In genomic region chr17:36514856-36515255, GRCh38 we compare ENCODE assay signal across 20 cellular contexts.
"Had no signal": no experiment of that assay in that cellular context is flagged by ENCODE, and none has a peak within 500 bp of the region (broad histone marks: within the 10 kb centered on the region; RNA-seq: fewer than 3 reads in every experiment).

No MANE protein-coding gene starts in this region.

- H3K27ac ChIP-seq: epithelial cell of prostate, esophagus squamous epithelium, gastroesophageal sphincter, ovary, right atrium auricular region, sigmoid colon, skin epidermis had no signal

- H3K4me1 ChIP-seq: esophagus squamous epithelium, gastroesophageal sphincter, right atrium auricular region, sigmoid colon had no signal

- H3K4me1 Mint-ChIP-seq: immature natural killer cell; naive thymus-derived CD8-positive, alpha-beta T cell; neural crest cell had no signal

- H3K4me3 Mint-ChIP-seq: immature natural killer cell; naive thymus-derived CD8-positive, alpha-beta T cell; neural crest cell had no signal

- DNase-seq: effector memory CD4-positive, alpha-beta T cell; esophagus squamous epithelium; foreskin fibroblast; glutamatergic neuron; immature natural killer cell; kidney; left colon; mesendoderm; naive thymus-derived CD8-positive, alpha-beta T cell; nucleus accumbens; ovary; sigmoid colon; stimulated activated CD4-positive, alpha-beta T cell treated with anti-CD3 and anti-CD28 coated beads, Interleukin-2, amount 100 ng/mL, for 24 hours; stimulated activated naive CD4-positive, alpha-beta T cell treated with Interleukin-2 at 50 U/mL for 16 hours; trophoblast cell had no signal

- H3K27ac Mint-ChIP-seq: immature natural killer cell had no signal

- H3K27me3 ChIP-seq: esophagus squamous epithelium, gastroesophageal sphincter, ovary, right atrium auricular region, sigmoid colon had no signal

- H3K9me3 Mint-ChIP-seq: immature natural killer cell; naive thymus-derived CD8-positive, alpha-beta T cell; neural crest cell had no signal

- FAIRE-seq: kidney had no signal

- H3K36me3 ChIP-seq: ovary had no signal

- H3K27me3 Mint-ChIP-seq: naive thymus-derived CD8-positive, alpha-beta T cell had no signal

- ATAC-seq: gastroesophageal sphincter; left colon; naive thymus-derived CD8-positive, alpha-beta T cell had no signal

- H3K4me3 ChIP-seq: esophagus squamous epithelium, gastroesophageal sphincter, ovary, right atrium auricular region, sigmoid colon, skin epidermis had no signal

- H3K9me3 ChIP-seq: esophagus squamous epithelium, gastroesophageal sphincter, ovary, right atrium auricular region, sigmoid colon had no signal
